Comparison of ENCODE assay signal across 18 cellular contexts in genomic region chr7:55336540-55336939, GRCh38.
"Had no signal": no experiment of that assay in that cellular context is flagged by ENCODE, and none has a peak within 500 bp of the region (broad histone marks: within the 10 kb centered on the region; RNA-seq: fewer than 3 reads in every experiment).

No MANE protein-coding gene starts in this region.

- H3K36me3 ChIP-seq: Peyer's patch, SJCRH30 had no signal

- H3K4me3 ChIP-seq: PC-9, Peyer's patch, SJCRH30 had no signal

- H3K27me3 ChIP-seq: Peyer's patch had no signal

- H3K27ac ChIP-seq: PC-9, Peyer's patch, SJCRH30 had no signal

- DNase-seq: KBM-7; MV-4-11; NCI-H1048; NCI-H1436 treated with DMSO at 0.1 percent for 48 hours; NCI-H2029 treated with DMSO at 0.1 percent for 48 hours; NCI-H2171; NCI-H226; NCI-H446; NCI-H510A; NCI-H524 treated with DMSO at 0.1 percent for 48 hours; NCI-H69; NK-92 treated with Interleukin-12 subunit alpha and Interleukin-12 subunit beta, amount 100 ng/mL, for 24 hours; OCI-M1; PC-9; Peyer's patch; SHP77 treated with DMSO at 0.1 percent for 48 hours; SJCRH30; T-helper 1 cell had no signal

- H3K9me3 ChIP-seq: Peyer's patch, SJCRH30 had no signal

- H3K4me1 ChIP-seq: Peyer's patch, SJCRH30 had no signal
